Comparison of ENCODE assay signal across 1 cellular context in the genomic region with DNA sequence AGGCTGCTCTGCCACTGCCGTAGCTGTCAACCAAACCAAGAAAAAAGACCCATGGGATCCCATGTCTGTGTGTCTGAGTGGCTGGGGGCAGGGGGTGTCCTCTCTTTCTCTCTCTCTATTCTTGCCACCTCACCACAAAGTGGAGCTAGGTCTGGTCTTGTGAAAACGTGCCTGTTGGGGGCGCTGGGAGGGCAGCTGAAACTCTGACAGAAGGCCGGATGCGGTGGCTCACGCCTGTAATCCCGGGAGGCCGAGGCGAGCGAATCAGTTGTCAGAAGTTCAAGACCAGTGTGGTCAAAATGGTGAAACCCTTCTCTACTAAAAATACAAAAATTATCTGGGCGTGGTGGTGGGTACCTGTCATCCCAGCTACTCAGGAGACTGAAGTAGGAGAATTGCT.
TF ChIP-seq lines count a peak whose summit lies in the region.

No MANE protein-coding gene starts in this region.

TF ChIP-seq in H1, 55 proteins besides CTCF, POLR2A, EP300 and RAD21:
- TF ChIP-seq, protein P1, sequence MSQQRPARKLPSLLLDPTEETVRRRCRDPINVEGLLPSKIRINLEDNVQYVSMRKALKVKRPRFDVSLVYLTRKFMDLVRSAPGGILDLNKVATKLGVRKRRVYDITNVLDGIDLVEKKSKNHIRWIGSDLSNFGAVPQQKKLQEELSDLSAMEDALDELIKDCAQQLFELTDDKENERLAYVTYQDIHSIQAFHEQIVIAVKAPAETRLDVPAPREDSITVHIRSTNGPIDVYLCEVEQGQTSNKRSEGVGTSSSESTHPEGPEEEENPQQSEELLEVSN (IDR thresholded peaks at IDR 0.05), result no peak
- TF ChIP-seq, protein P2, sequence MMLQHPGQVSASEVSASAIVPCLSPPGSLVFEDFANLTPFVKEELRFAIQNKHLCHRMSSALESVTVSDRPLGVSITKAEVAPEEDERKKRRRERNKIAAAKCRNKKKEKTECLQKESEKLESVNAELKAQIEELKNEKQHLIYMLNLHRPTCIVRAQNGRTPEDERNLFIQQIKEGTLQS (IDR thresholded peaks at IDR 0.05; ENCODE audit: insufficient read depth, low read depth, low read length), result no peak
- TF ChIP-seq KDM1A (IDR thresholded peaks at IDR 0.05; ENCODE audit: borderline replicate concordance, low read length), result 0 out of 2 replicates have a peak, but pooled peaks have one; percentile 33
- TF ChIP-seq TBP (IDR thresholded peaks at IDR 0.05; ENCODE audit: low read depth, low read length), result no peak
